33 cellular contexts compared by ENCODE assay signal in genomic region chr19:6540918-6541689, GRCh38. TPM values are rescaled to one million over a fixed set of nuclear protein-coding genes. Genes with fewer than 3 reads are reported as not detected.
DNase-seq lines count a peak whose midpoint lies in the region; ATAC-seq, FAIRE-seq and TF ChIP-seq lines count a peak whose summit lies in the region.
"Had no signal": no experiment of that assay in that cellular context is flagged by ENCODE, and none has a peak within 500 bp of the region (broad histone marks: within the 10 kb centered on the region; RNA-seq: fewer than 3 reads in every experiment).

No MANE protein-coding gene starts in this region.

- H3K4me1 Mint-ChIP-seq in activated naive CD8-positive, alpha-beta T cell treated with anti-CD3 and anti-CD28 coated beads, Interleukin-2, amount 10 ng/mL, durations not matched to agents 7 days and 5 days: peaks cover 11% of the 10 kb centered on the region
- peaks cover 14% of the 10 kb centered on the region for H3K4me1 Mint-ChIP-seq in activated naive CD8-positive, alpha-beta T cell treated with anti-CD3 and anti-CD28 coated beads for 36 hours
- H3K4me1 Mint-ChIP-seq in stimulated activated effector memory CD8-positive, alpha-beta T cell treated with anti-CD3 and anti-CD28 coated beads, Interleukin-12 subunit alpha, Interleukin-12 subunit beta, amount 100 ng/mL, for 72 hours: peaks cover 21% of the 10 kb centered on the region
- H3K4me1 Mint-ChIP-seq: GM23338, neural progenitor cell had no signal

- FAIRE-seq in RCC 7860 (lab: Jason Lieb, UNC): no peak
- FAIRE-seq: GM19239, small intestine, urothelium cell line had no signal

- peak; percentile 37 for TF ChIP-seq POLR2A in erythroblast (IDR thresholded peaks at IDR 0.05; ENCODE audit: low read length)

- no peak for ATAC-seq in activated naive CD8-positive, alpha-beta T cell treated with anti-CD3 and anti-CD28 coated beads, Interleukin-2, amount 10 ng/mL, durations not matched to agents 7 days and 5 days (ENCODE audit: low read depth)
- ATAC-seq in stimulated activated effector memory CD8-positive, alpha-beta T cell treated with anti-CD3 and anti-CD28 coated beads, Interleukin-12 subunit alpha, Interleukin-12 subunit beta, amount 100 ng/mL, for 72 hours: peak; percentile 27
- ATAC-seq in GM19023 (IDR thresholded peaks at IDR 0.05; ENCODE audit: unreplicated experiment): no peak
- ATAC-seq: body of pancreas, GM23338, left cardiac atrium had no signal

- no peak overlapping the region for H3K27ac Mint-ChIP-seq in activated naive CD8-positive, alpha-beta T cell treated with anti-CD3 and anti-CD28 coated beads, Interleukin-2, amount 10 ng/mL, durations not matched to agents 7 days and 5 days
- H3K27ac Mint-ChIP-seq in activated naive CD8-positive, alpha-beta T cell treated with anti-CD3 and anti-CD28 coated beads for 36 hours: no peak overlapping the region
- peak overlapping the region; percentile 36 for H3K27ac Mint-ChIP-seq in stimulated activated effector memory CD8-positive, alpha-beta T cell treated with anti-CD3 and anti-CD28 coated beads, Interleukin-12 subunit alpha, Interleukin-12 subunit beta, amount 100 ng/mL, for 72 hours
- H3K27ac Mint-ChIP-seq: activated naive CD4-positive, alpha-beta T cell treated with anti-CD3 and anti-CD28 coated beads for 36 hours; GM23338; HFFc6; memory B cell; neural progenitor cell had no signal

- POLR2A ChIA-PET in activated naive CD8-positive, alpha-beta T cell treated with anti-CD3 and anti-CD28 coated beads, Interleukin-2, amount 10 ng/mL, durations not matched to agents 7 days and 5 days (lab: Charles Lee): no interaction called here

- peak; percentile 8 for DNase-seq in activated naive CD8-positive, alpha-beta T cell treated with anti-CD3 and anti-CD28 coated beads, Interleukin-2, amount 10 ng/mL, durations not matched to agents 7 days and 5 days
- DNase-seq in activated naive CD8-positive, alpha-beta T cell treated with anti-CD3 and anti-CD28 coated beads for 36 hours: no peak
- peak; percentile 48 for DNase-seq in RCC 7860 (ENCODE audit: low spot score)
- DNase-seq in erythroblast (lab: John Stamatoyannopoulos, UW): no peak
- DNase-seq in stimulated activated effector memory CD8-positive, alpha-beta T cell treated with anti-CD3 and anti-CD28 coated beads, Interleukin-12 subunit alpha, Interleukin-12 subunit beta, amount 100 ng/mL, for 72 hours (ENCODE audit: low spot score in 2 of 2): no peak
- DNase-seq in NOMO-1 treated with dmso at 0.1 percent for 144 hours (lab: John Stamatoyannopoulos, UW; ENCODE audit: unreplicated experiment): no peak
- DNase-seq in GDM1 (lab: John Stamatoyannopoulos, UW): no peak
- DNase-seq: activated CD4-positive, alpha-beta T cell treated with anti-CD3 and anti-CD28 coated beads, Interleukin-2, amount 50 U/mL, for 4 hours; activated CD4-positive, CD25-positive, alpha-beta regulatory T cell; activated naive CD4-positive, alpha-beta T cell treated with anti-CD3 and anti-CD28 coated beads for 36 hours; body of pancreas; cerebellar nuclear complex; COR-L47; DMS53; HFFc6; hypothalamus; KG1; left cardiac atrium; NCI-H146; NCI-H446 treated with DMSO at 0.1 percent for 48 hours; NCI-H82; small intestine; stimulated activated naive CD4-positive, alpha-beta T cell treated with Interleukin-2 at 50 U/mL for 16 hours had no signal

- H3K27me3 Mint-ChIP-seq in activated naive CD8-positive, alpha-beta T cell treated with anti-CD3 and anti-CD28 coated beads, Interleukin-2, amount 10 ng/mL, durations not matched to agents 7 days and 5 days: peaks cover 3% of the 10 kb centered on the region
- H3K27me3 Mint-ChIP-seq in activated naive CD8-positive, alpha-beta T cell treated with anti-CD3 and anti-CD28 coated beads for 36 hours: peaks cover 13% of the 10 kb centered on the region
- H3K27me3 Mint-ChIP-seq: memory B cell had no signal

- no peak overlapping the region for H3K4me3 Mint-ChIP-seq in activated naive CD8-positive, alpha-beta T cell treated with anti-CD3 and anti-CD28 coated beads, Interleukin-2, amount 10 ng/mL, durations not matched to agents 7 days and 5 days
- H3K4me3 Mint-ChIP-seq in activated naive CD8-positive, alpha-beta T cell treated with anti-CD3 and anti-CD28 coated beads for 36 hours: no peak overlapping the region
- H3K4me3 Mint-ChIP-seq in stimulated activated effector memory CD8-positive, alpha-beta T cell treated with anti-CD3 and anti-CD28 coated beads, Interleukin-12 subunit alpha, Interleukin-12 subunit beta, amount 100 ng/mL, for 72 hours: no peak overlapping the region
- H3K4me3 Mint-ChIP-seq: activated naive CD4-positive, alpha-beta T cell treated with anti-CD3 and anti-CD28 coated beads for 36 hours; GM23338; HFFc6; memory B cell; neural progenitor cell had no signal

- peaks cover 2% of the 10 kb centered on the region for H3K9me3 Mint-ChIP-seq in activated naive CD8-positive, alpha-beta T cell treated with anti-CD3 and anti-CD28 coated beads, Interleukin-2, amount 10 ng/mL, durations not matched to agents 7 days and 5 days
- H3K9me3 Mint-ChIP-seq in activated naive CD8-positive, alpha-beta T cell treated with anti-CD3 and anti-CD28 coated beads for 36 hours: no peaks in the 10 kb centered on the region
- H3K9me3 Mint-ChIP-seq in stimulated activated effector memory CD8-positive, alpha-beta T cell treated with anti-CD3 and anti-CD28 coated beads, Interleukin-12 subunit alpha, Interleukin-12 subunit beta, amount 100 ng/mL, for 72 hours: no peaks in the 10 kb centered on the region
- H3K9me3 Mint-ChIP-seq: activated naive CD4-positive, alpha-beta T cell treated with anti-CD3 and anti-CD28 coated beads for 36 hours; HFFc6; memory B cell; neural progenitor cell had no signal

- peaks cover under 1% of the 10 kb centered on the region for H3K36me3 Mint-ChIP-seq in activated naive CD8-positive, alpha-beta T cell treated with anti-CD3 and anti-CD28 coated beads, Interleukin-2, amount 10 ng/mL, durations not matched to agents 7 days and 5 days
- H3K36me3 Mint-ChIP-seq in activated naive CD8-positive, alpha-beta T cell treated with anti-CD3 and anti-CD28 coated beads for 36 hours: no peaks in the 10 kb centered on the region
- peaks cover 17% of the 10 kb centered on the region for H3K36me3 Mint-ChIP-seq in stimulated activated effector memory CD8-positive, alpha-beta T cell treated with anti-CD3 and anti-CD28 coated beads, Interleukin-12 subunit alpha, Interleukin-12 subunit beta, amount 100 ng/mL, for 72 hours
- H3K36me3 Mint-ChIP-seq: memory B cell, neural progenitor cell had no signal

RNA-seq across cellular contexts. Expression of gene TNFSF9, which starts 10.3 kb away (rescaled TPM):
- total RNA-seq in activated naive CD8-positive, alpha-beta T cell treated with anti-CD3 and anti-CD28 coated beads, Interleukin-2, amount 10 ng/mL, durations not matched to agents 7 days and 5 days: 1 to 10 TPM; 2.6 to 3.7 TPM
- 1 to 10 TPM; 2.3 to 2.5 TPM for total RNA-seq in activated naive CD8-positive, alpha-beta T cell treated with anti-CD3 and anti-CD28 coated beads for 36 hours

RNA-seq across cellular contexts. Expression of gene TUBB4A, which starts 39.0 kb away (rescaled TPM):
- 10 to 100 TPM in 1 of 2 experiments, 1 to 10 TPM in 1; 8.7 to 11.6 TPM for total RNA-seq in activated naive CD8-positive, alpha-beta T cell treated with anti-CD3 and anti-CD28 coated beads, Interleukin-2, amount 10 ng/mL, durations not matched to agents 7 days and 5 days
- 1 to 10 TPM; 7.3 to 7.8 TPM for total RNA-seq in activated naive CD8-positive, alpha-beta T cell treated with anti-CD3 and anti-CD28 coated beads for 36 hours
- total RNA-seq: dermis microvascular lymphatic vessel endothelial cell, glomerular endothelial cell, HFFc6 had no signal

RNA-seq across cellular contexts. Expression of gene CD70, which starts 49.8 kb away (rescaled TPM):
- 1 to 10 TPM; 6.9 to 7.7 TPM for total RNA-seq in activated naive CD8-positive, alpha-beta T cell treated with anti-CD3 and anti-CD28 coated beads, Interleukin-2, amount 10 ng/mL, durations not matched to agents 7 days and 5 days
- total RNA-seq in activated naive CD8-positive, alpha-beta T cell treated with anti-CD3 and anti-CD28 coated beads for 36 hours: 10 to 100 TPM; 15.2 to 15.3 TPM
- total RNA-seq: body of pancreas, dermis microvascular lymphatic vessel endothelial cell, HFFc6, left cardiac atrium, temporal lobe had no signal

RNA-seq across cellular contexts. Expression of gene DENND1C, which starts 59.5 kb away (rescaled TPM):
- 100 to 1,000 TPM; 126 to 130 TPM for total RNA-seq in activated naive CD8-positive, alpha-beta T cell treated with anti-CD3 and anti-CD28 coated beads, Interleukin-2, amount 10 ng/mL, durations not matched to agents 7 days and 5 days
- total RNA-seq in activated naive CD8-positive, alpha-beta T cell treated with anti-CD3 and anti-CD28 coated beads for 36 hours: 10 to 100 TPM; 62.4 to 63.2 TPM
- total RNA-seq: dermis microvascular lymphatic vessel endothelial cell, G401, glomerular endothelial cell, HFFc6 had no signal

Comparison
In these comparisons a context has a peak if more than half of its experiments do, and no peak if none do; other contexts are left out.
1. DNase-seq: peak in activated naive CD8-positive, alpha-beta T cell treated with anti-CD3 and anti-CD28 coated beads, Interleukin-2, amount 10 ng/mL, durations not matched to agents 7 days and 5 days (single experiment) and RCC 7860 (single experiment); none in activated naive CD8-positive, alpha-beta T cell treated with anti-CD3 and anti-CD28 coated beads for 36 hours (single experiment), erythroblast (0 of 2), stimulated activated effector memory CD8-positive, alpha-beta T cell treated with anti-CD3 and anti-CD28 coated beads, Interleukin-12 subunit alpha, Interleukin-12 subunit beta, amount 100 ng/mL, for 72 hours (0 of 2), NOMO-1 treated with dmso at 0.1 percent for 144 hours (single experiment) and GDM1 (single experiment).